In the genomic region with DNA sequence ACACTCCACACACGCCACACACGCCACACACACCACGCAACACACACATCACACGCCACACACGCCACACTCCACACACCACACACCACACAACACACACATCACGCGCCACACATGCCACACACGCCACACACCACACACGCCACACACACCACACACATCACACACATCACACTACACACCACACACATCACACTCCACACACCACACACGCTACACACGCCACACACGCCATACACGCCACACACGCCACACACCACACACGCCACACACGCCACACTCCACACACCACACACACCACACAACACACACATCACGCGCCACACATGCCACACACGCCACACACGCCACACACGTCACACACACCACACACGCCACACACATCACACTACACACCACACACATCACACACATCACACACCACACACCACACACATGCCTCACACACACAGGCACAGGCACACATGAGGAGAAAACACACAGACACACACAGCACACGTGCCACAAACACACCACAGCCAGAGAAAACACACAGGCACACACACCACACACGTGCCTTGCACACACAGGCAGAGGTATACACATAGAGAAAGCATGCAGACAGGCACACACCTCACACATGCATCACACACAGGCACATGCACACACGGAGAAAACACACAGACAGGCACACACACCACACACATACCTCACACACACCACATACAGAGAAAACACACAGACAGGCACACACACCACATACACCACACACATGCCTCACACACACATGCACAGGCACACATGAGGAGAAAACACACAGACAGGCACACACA, we compare ENCODE assay signal across 25 cellular contexts.
DNase-seq lines count a peak whose midpoint lies in the region; ATAC-seq and TF ChIP-seq lines count a peak whose summit lies in the region.
"Had no signal": no experiment of that assay in that cellular context is flagged by ENCODE, and none has a peak within 500 bp of the region (broad histone marks: within the 10 kb centered on the region; RNA-seq: fewer than 3 reads in every experiment).

No MANE protein-coding gene starts in this region.

- intact Hi-C loops in vagina (cut with DNase I), result no loop called here

- H2BK15ac ChIP-seq in neuronal stem cell (ENCODE audit: low read length), result no peak overlapping the region

- H3K9me3 Mint-ChIP-seq in activated CD8-positive, alpha-beta memory T cell treated with anti-CD3 and anti-CD28 coated beads, Interleukin-2, amount 10 ng/mL, durations not matched to agents 7 days and 5 days (ENCODE audit: low read depth), result no peaks in the 10 kb centered on the region
- H3K9me3 Mint-ChIP-seq in activated naive CD8-positive, alpha-beta T cell treated with anti-CD3 and anti-CD28 coated beads, Interleukin-2, amount 50 U/mL, for 24 hours, result no peaks in the 10 kb centered on the region

- peak overlapping the region; percentile 97 for H3K14ac ChIP-seq in neuronal stem cell (ENCODE audit: low read length)

- H3K36me3 Mint-ChIP-seq in activated CD8-positive, alpha-beta memory T cell treated with anti-CD3 and anti-CD28 coated beads, Interleukin-2, amount 10 ng/mL, durations not matched to agents 7 days and 5 days, result no peaks in the 10 kb centered on the region
- no peaks in the 10 kb centered on the region for H3K36me3 Mint-ChIP-seq in activated naive CD8-positive, alpha-beta T cell treated with anti-CD3 and anti-CD28 coated beads, Interleukin-2, amount 50 U/mL, for 24 hours (ENCODE audit: low read depth)
- H3K36me3 Mint-ChIP-seq: CD14-positive monocyte had no signal

- H3K4me1 Mint-ChIP-seq in activated CD8-positive, alpha-beta memory T cell treated with anti-CD3 and anti-CD28 coated beads, Interleukin-2, amount 10 ng/mL, durations not matched to agents 7 days and 5 days, result no peaks in the 10 kb centered on the region
- no peaks in the 10 kb centered on the region for H3K4me1 Mint-ChIP-seq in activated naive CD8-positive, alpha-beta T cell treated with anti-CD3 and anti-CD28 coated beads, Interleukin-2, amount 50 U/mL, for 24 hours
- H3K4me1 Mint-ChIP-seq: CD14-positive monocyte had no signal

- H2BK5ac ChIP-seq in neuronal stem cell (ENCODE audit: low read length), result no peak overlapping the region

- H3K9ac ChIP-seq in neuronal stem cell (ENCODE audit: low read depth, low read length, poor library complexity), result peak overlapping the region; percentile 64
- H3K9ac ChIP-seq: KMS-11, SK-N-SH had no signal

- DNase-seq in activated CD8-positive, alpha-beta memory T cell treated with anti-CD3 and anti-CD28 coated beads for 24 hours, result peak; percentile 37
- DNase-seq in activated CD8-positive, alpha-beta memory T cell treated with anti-CD3 and anti-CD28 coated beads, Interleukin-2, amount 10 ng/mL, durations not matched to agents 7 days and 5 days, result no peak
- peak; percentile 25 for DNase-seq in ecto neural progenitor cell (ENCODE audit: low spot score)
- no peak for DNase-seq in neuronal stem cell (ENCODE audit: low spot score)
- peak; percentile 22 to 88 for DNase-seq in vagina (ENCODE audit: extremely low spot score in 2 of 2)
- DNase-seq in MV-4-11 (lab: John Stamatoyannopoulos, UW), result no peak
- no peak for DNase-seq in activated effector memory CD4-positive, alpha-beta T cell treated with anti-CD3 and anti-CD28 coated beads, Interleukin-2, amount 50 U/mL, for 16 hours
- DNase-seq in activated naive CD8-positive, alpha-beta T cell treated with anti-CD3 and anti-CD28 coated beads, Interleukin-2, amount 50 U/mL, for 24 hours, result no peak
- DNase-seq: BE2C; Calu3; DMS153; GOT3; MM.1S; NCI-H1048; NCI-H2029 treated with DMSO at 0.1 percent for 48 hours; NCI-H446 treated with DMSO at 0.1 percent for 48 hours; NCI-H526; NCI-H82; NK-92 treated with Interleukin-12 subunit alpha and Interleukin-12 subunit beta, amount 100 ng/mL, for 24 hours; PC-3 had no signal

- H2AK5ac ChIP-seq in neuronal stem cell (ENCODE audit: low read depth, low read length), result no peak overlapping the region

- no peak overlapping the region for H2AFZ ChIP-seq in neuronal stem cell (ENCODE audit: low read length)

- peak overlapping the region; percentile 68 for H2BK12ac ChIP-seq in neuronal stem cell (ENCODE audit: low read length)

- CTCF ChIA-PET in activated CD8-positive, alpha-beta memory T cell treated with anti-CD3 and anti-CD28 coated beads, Interleukin-2, amount 10 ng/mL, durations not matched to agents 7 days and 5 days (lab: Charles Lee), result no interaction called here

- no peak overlapping the region for H2BK120ac ChIP-seq in neuronal stem cell (ENCODE audit: low read depth, low read length)

- TF ChIP-seq CTCF in vagina (IDR thresholded peaks at IDR 0.05), result no peak

- peaks cover 0 to 14% of the 10 kb centered on the region in 2 donors for H3K9me3 ChIP-seq in neuronal stem cell (replicated peaks in 1 of 2; ENCODE audit: control insufficient read depth in 2 of 2, insufficient read depth in 1 of 2, low read depth in 1 of 2, low read length in 2 of 2)
- no peaks in the 10 kb centered on the region for H3K9me3 ChIP-seq in vagina
- H3K9me3 ChIP-seq: SK-N-SH had no signal

- 100% methylated on average over 17 of the region's 25 CpGs; no CpG with 5 or more reads in 1 of the 2 donors for WGBS in neuronal stem cell (ENCODE audit: extremely low coverage in 2 of 2, insufficient read length in 2 of 2, insufficient replicate concordance in 1 of 2), 2 donors

- H3K27ac ChIP-seq in neuronal stem cell (replicated peaks; ENCODE audit: low read length) (no peak overlapping the region), vagina (no peak overlapping the region)
- H3K27ac ChIP-seq: 22Rv1, KMS-11 had no signal

- H3K4me2 ChIP-seq in neuronal stem cell (ENCODE audit: insufficient read depth, low read length, poor library complexity, severe bottlenecking), result no peak overlapping the region
- H3K4me2 ChIP-seq: KMS-11, SK-N-SH had no signal

- peaks cover 6% of the 10 kb centered on the region for H3K79me1 ChIP-seq in neuronal stem cell (ENCODE audit: low read depth, low read length)

- peak overlapping the region; percentile 51 for H3K18ac ChIP-seq in neuronal stem cell (ENCODE audit: low read length)

- H3K27ac Mint-ChIP-seq in activated CD8-positive, alpha-beta memory T cell treated with anti-CD3 and anti-CD28 coated beads, Interleukin-2, amount 10 ng/mL, durations not matched to agents 7 days and 5 days, result no peak overlapping the region
- no peak overlapping the region for H3K27ac Mint-ChIP-seq in activated naive CD8-positive, alpha-beta T cell treated with anti-CD3 and anti-CD28 coated beads, Interleukin-2, amount 50 U/mL, for 24 hours
- H3K27ac Mint-ChIP-seq: CD14-positive monocyte had no signal

- peaks cover 0 to 4% of the 10 kb centered on the region in 2 donors for H3K36me3 ChIP-seq in neuronal stem cell (replicated peaks in 1 of 2; ENCODE audit: control insufficient read depth in 2 of 2, insufficient read depth in 2 of 2, low read length in 2 of 2)
- no peaks in the 10 kb centered on the region for H3K36me3 ChIP-seq in vagina
- H3K36me3 ChIP-seq: BE2C had no signal

- H3K23ac ChIP-seq in neuronal stem cell (ENCODE audit: low read depth, low read length, poor library complexity), result peak overlapping the region; percentile 95

- no peak overlapping the region for H3K4ac ChIP-seq in neuronal stem cell (ENCODE audit: low read length)

- peak overlapping the region in 1 of 2 donors; percentile 74 for H3K4me3 ChIP-seq in neuronal stem cell (ENCODE audit: low read length in 2 of 2)
- H3K4me3 ChIP-seq in vagina, result no peak overlapping the region

- no peak for TF ChIP-seq POLR2A in vagina (IDR thresholded peaks at IDR 0.05)

- no peak overlapping the region for H3K4me3 Mint-ChIP-seq in activated CD8-positive, alpha-beta memory T cell treated with anti-CD3 and anti-CD28 coated beads, Interleukin-2, amount 10 ng/mL, durations not matched to agents 7 days and 5 days
- H3K4me3 Mint-ChIP-seq in activated naive CD8-positive, alpha-beta T cell treated with anti-CD3 and anti-CD28 coated beads, Interleukin-2, amount 50 U/mL, for 24 hours, result no peak overlapping the region
- H3K4me3 Mint-ChIP-seq: CD14-positive monocyte had no signal

- no peak overlapping the region for H4K8ac ChIP-seq in neuronal stem cell (ENCODE audit: low read depth, low read length)

- H4K91ac ChIP-seq in neuronal stem cell (ENCODE audit: low read depth, low read length, poor library complexity), result no peak overlapping the region

- H3K27me3 Mint-ChIP-seq in activated CD8-positive, alpha-beta memory T cell treated with anti-CD3 and anti-CD28 coated beads, Interleukin-2, amount 10 ng/mL, durations not matched to agents 7 days and 5 days, result no peaks in the 10 kb centered on the region
- no peaks in the 10 kb centered on the region for H3K27me3 Mint-ChIP-seq in activated naive CD8-positive, alpha-beta T cell treated with anti-CD3 and anti-CD28 coated beads, Interleukin-2, amount 50 U/mL, for 24 hours

- H3K4me1 ChIP-seq in neuronal stem cell (ENCODE audit: control insufficient read depth in 2 of 2, insufficient read depth in 1 of 2, low read depth in 1 of 2, low read length in 2 of 2) (no peaks in the 10 kb centered on the region), vagina (no peaks in the 10 kb centered on the region)

- H3K27me3 ChIP-seq in neuronal stem cell (ENCODE audit: control insufficient read depth in 3 of 3, insufficient read depth in 3 of 3, low read depth in 1 of 3, low read length in 3 of 3) (peaks cover 0 to 2% (median 0%) of the 10 kb centered on the region in 3 experiments), vagina (no peaks in the 10 kb centered on the region)
- H3K27me3 ChIP-seq: BE2C had no signal

- ATAC-seq in activated CD8-positive, alpha-beta memory T cell treated with anti-CD3 and anti-CD28 coated beads, Interleukin-2, amount 10 ng/mL, durations not matched to agents 7 days and 5 days, result no peak
- ATAC-seq in activated naive CD8-positive, alpha-beta T cell treated with anti-CD3 and anti-CD28 coated beads, Interleukin-2, amount 50 U/mL, for 24 hours, result no peak
- ATAC-seq: HCT116, PC-3 had no signal

Comparison
In these comparisons a context has a peak if more than half of its experiments do, and no peak if none do; other contexts are left out.
1. DNase-seq: peak in activated CD8-positive, alpha-beta memory T cell treated with anti-CD3 and anti-CD28 coated beads for 24 hours (single experiment), ecto neural progenitor cell (single experiment) and vagina (2 of 2); none in activated CD8-positive, alpha-beta memory T cell treated with anti-CD3 and anti-CD28 coated beads, Interleukin-2, amount 10 ng/mL, durations not matched to agents 7 days and 5 days (single experiment), neuronal stem cell (single experiment), MV-4-11 (single experiment), activated effector memory CD4-positive, alpha-beta T cell treated with anti-CD3 and anti-CD28 coated beads, Interleukin-2, amount 50 U/mL, for 16 hours (single experiment) and activated naive CD8-positive, alpha-beta T cell treated with anti-CD3 and anti-CD28 coated beads, Interleukin-2, amount 50 U/mL, for 24 hours (single experiment).